24 cellular contexts compared by ENCODE assay signal in the genomic region with DNA sequence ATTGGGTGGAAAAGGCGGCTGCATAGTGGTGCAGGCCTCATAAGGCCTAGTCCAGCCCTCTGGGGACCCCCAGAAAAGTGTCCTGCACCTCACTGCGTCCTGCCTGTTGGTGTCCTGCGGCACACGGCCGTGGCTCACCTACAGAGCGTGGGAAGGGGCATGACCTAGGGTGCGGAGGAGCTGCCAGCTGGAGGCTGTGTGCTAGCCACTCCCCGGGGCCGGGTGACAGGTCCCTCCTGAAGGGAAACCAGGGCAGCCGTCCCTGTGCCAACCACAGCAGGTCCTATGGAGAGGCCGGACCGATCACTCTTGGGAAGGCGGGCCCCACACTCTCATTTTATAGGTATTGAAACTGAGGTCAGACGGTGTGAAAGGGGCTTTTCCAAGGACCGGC.
DNase-seq lines count a peak whose midpoint lies in the region; ATAC-seq, FAIRE-seq and TF ChIP-seq lines count a peak whose summit lies in the region.
"Had no signal": no experiment of that assay in that cellular context is flagged by ENCODE, and none has a peak within 500 bp of the region (broad histone marks: within the 10 kb centered on the region; RNA-seq: fewer than 3 reads in every experiment).

No MANE protein-coding gene starts in this region.

- peak overlapping the region; percentile 31 for H3K27ac Mint-ChIP-seq in activated CD4-positive, alpha-beta T cell treated with anti-CD3 and anti-CD28 coated beads for 36 hours
- H3K27ac Mint-ChIP-seq in CD14-positive monocyte = peak overlapping the region in 4 of 7 donors; percentile 30 to 77 (median 50)
- peak overlapping the region; percentile 41 for H3K27ac Mint-ChIP-seq in astrocyte (ENCODE audit: unreplicated experiment)
- no peak overlapping the region for H3K27ac Mint-ChIP-seq in CD8-positive, alpha-beta memory T cell
- H3K27ac Mint-ChIP-seq: activated CD4-positive, alpha-beta T cell treated with anti-CD3 and anti-CD28 coated beads, Interleukin-2, amount 10 ng/mL, durations not matched to agents 24 days and 14 days; activated naive CD4-positive, alpha-beta T cell treated with anti-CD3 and anti-CD28 coated beads, Interleukin-2, amount 10 ng/mL, durations not matched to agents 7 days and 5 days; T-helper 17 cell had no signal

- intact Hi-C loops in activated CD4-positive, alpha-beta T cell treated with anti-CD3 and anti-CD28 coated beads for 36 hours (cut with DNase I, micrococcal nuclease) = no loop called here
- intact Hi-C loops in CD14-positive monocyte (cut with micrococcal nuclease) = loop anchor here (5.0 to 10.0 kb wide), 2 partner anchors 430 to 448 kb away; no protein-coding TSS in a partner anchor
- intact Hi-C loops in spleen (cut with DNase I; ENCODE audit: low total_unique reads) = no loop called here

- H2AFZ ChIP-seq in astrocyte (ENCODE audit: low read depth, low read length) = no peak overlapping the region

- H3K9me3 ChIP-seq in astrocyte (ENCODE audit: insufficient read depth, low read depth, low read length) (no peaks in the 10 kb centered on the region), spleen (peaks cover 0 to 4% (median 0%) of the 10 kb centered on the region in 8 donors)
- no peaks in the 10 kb centered on the region for H3K9me3 ChIP-seq in CD8-positive, alpha-beta memory T cell (ENCODE audit: low read length)
- H3K9me3 ChIP-seq: esophagus muscularis mucosa, SK-N-SH, upper lobe of left lung had no signal

- no peak for DNase-seq in activated CD4-positive, alpha-beta T cell treated with anti-CD3 and anti-CD28 coated beads for 36 hours
- no peak for DNase-seq in activated CD4-positive, alpha-beta T cell treated with anti-CD3 and anti-CD28 coated beads for 48 hours
- DNase-seq in CD14-positive monocyte (ENCODE audit: low spot score) = no peak
- DNase-seq in astrocyte (ENCODE audit: low read depth) = no peak
- no peak for DNase-seq in spleen
- DNase-seq in CD8-positive, alpha-beta memory T cell = no peak
- DNase-seq: activated CD4-positive, alpha-beta T cell treated with anti-CD3 and anti-CD28 coated beads, Interleukin-2, amount 10 ng/mL, durations not matched to agents 24 days and 14 days; activated naive CD4-positive, alpha-beta T cell treated with anti-CD3 and anti-CD28 coated beads, Interleukin-2, amount 10 ng/mL, durations not matched to agents 7 days and 5 days; activated T-cell treated with anti-CD3 and anti-CD28 coated beads, Interleukin-2, amount 50 U/mL, for 4 hours; aorta; central memory CD4-positive, alpha-beta T cell; foreskin keratinocyte; NCI-H1694 treated with DMSO at 0.1 percent for 48 hours; occipital lobe; SK-N-SH; T-helper 17 cell had no signal

- no peak for FAIRE-seq in astrocyte (lab: Jason Lieb, UNC)
- FAIRE-seq: H54 had no signal

- TF ChIP-seq POLR2A in spleen (IDR thresholded peaks at IDR 0.05) = no peak

- 90 to 94% (median 92%) methylated on average over 12 to 15 of the region's 15 CpGs for WGBS in spleen, 5 donors

- H3K4me1 Mint-ChIP-seq in activated CD4-positive, alpha-beta T cell treated with anti-CD3 and anti-CD28 coated beads for 36 hours = peaks cover 5% of the 10 kb centered on the region
- H3K4me1 Mint-ChIP-seq in CD14-positive monocyte = no peaks in the 10 kb centered on the region
- no peaks in the 10 kb centered on the region for H3K4me1 Mint-ChIP-seq in astrocyte (ENCODE audit: low read depth, unreplicated experiment)
- H3K4me1 Mint-ChIP-seq in CD8-positive, alpha-beta memory T cell = no peaks in the 10 kb centered on the region
- H3K4me1 Mint-ChIP-seq: activated CD4-positive, alpha-beta T cell treated with anti-CD3 and anti-CD28 coated beads, Interleukin-2, amount 10 ng/mL, durations not matched to agents 24 days and 14 days; T-helper 17 cell had no signal

- POLR2A ChIA-PET in activated CD4-positive, alpha-beta T cell treated with anti-CD3 and anti-CD28 coated beads for 36 hours (lab: Charles Lee) = no interaction called here
- POLR2A ChIA-PET in CD8-positive, alpha-beta memory T cell (lab: Charles Lee) = no interaction called here

- no peaks in the 10 kb centered on the region for H3K36me3 Mint-ChIP-seq in activated CD4-positive, alpha-beta T cell treated with anti-CD3 and anti-CD28 coated beads for 36 hours (ENCODE audit: low read depth)
- H3K36me3 Mint-ChIP-seq in CD14-positive monocyte (no peaks in the 10 kb centered on the region), astrocyte (ENCODE audit: low read depth, unreplicated experiment) (peaks cover 2% of the 10 kb centered on the region)
- no peaks in the 10 kb centered on the region for H3K36me3 Mint-ChIP-seq in CD8-positive, alpha-beta memory T cell
- H3K36me3 Mint-ChIP-seq: activated naive CD4-positive, alpha-beta T cell treated with anti-CD3 and anti-CD28 coated beads, Interleukin-2, amount 10 ng/mL, durations not matched to agents 7 days and 5 days had no signal

- H3K27ac ChIP-seq in astrocyte (ENCODE audit: low read depth, low read length) = no peak overlapping the region
- peak overlapping the region in 5 of 8 donors; percentile 55 to 80 (median 69) for H3K27ac ChIP-seq in spleen
- no peak overlapping the region for H3K27ac ChIP-seq in CD8-positive, alpha-beta memory T cell (ENCODE audit: low read depth, low read length)
- H3K27ac ChIP-seq: 22Rv1, foreskin keratinocyte, RWPE1 had no signal

- CTCF ChIA-PET in activated CD4-positive, alpha-beta T cell treated with anti-CD3 and anti-CD28 coated beads for 36 hours (lab: Charles Lee) = interaction anchor here (0.7 kb wide), 1 partner anchor 24 kb away, joined by 5 read pairs; no protein-coding TSS in a partner anchor
- CTCF ChIA-PET in CD8-positive, alpha-beta memory T cell (lab: Charles Lee) = no interaction called here

- no peaks in the 10 kb centered on the region for H4K20me1 ChIP-seq in astrocyte (ENCODE audit: insufficient read depth, low read length)

- H3K9me3 Mint-ChIP-seq in activated CD4-positive, alpha-beta T cell treated with anti-CD3 and anti-CD28 coated beads for 36 hours (ENCODE audit: low read depth) = no peaks in the 10 kb centered on the region
- peaks cover 22 to 47% (median 36%) of the 10 kb centered on the region in 7 donors for H3K9me3 Mint-ChIP-seq in CD14-positive monocyte
- peaks cover 2% of the 10 kb centered on the region for H3K9me3 Mint-ChIP-seq in astrocyte (ENCODE audit: unreplicated experiment)
- no peaks in the 10 kb centered on the region for H3K9me3 Mint-ChIP-seq in CD8-positive, alpha-beta memory T cell
- H3K9me3 Mint-ChIP-seq: activated CD4-positive, alpha-beta T cell treated with anti-CD3 and anti-CD28 coated beads, Interleukin-2, amount 10 ng/mL, durations not matched to agents 24 days and 14 days; activated naive CD4-positive, alpha-beta T cell treated with anti-CD3 and anti-CD28 coated beads, Interleukin-2, amount 10 ng/mL, durations not matched to agents 7 days and 5 days; activated T-cell treated with anti-CD3 and anti-CD28 coated beads, Interleukin-2, amount 50 U/mL, for 4 hours had no signal

- H3K27me3 ChIP-seq in astrocyte (ENCODE audit: insufficient read depth, low read length) = no peaks in the 10 kb centered on the region
- H3K27me3 ChIP-seq in spleen (replicated peaks in 1 of 7) = no peaks in the 10 kb centered on the region
- H3K27me3 ChIP-seq in CD8-positive, alpha-beta memory T cell (ENCODE audit: insufficient read depth, low read length, poor library complexity, severe bottlenecking) = no peaks in the 10 kb centered on the region
- H3K27me3 ChIP-seq: esophagus muscularis mucosa, foreskin keratinocyte, upper lobe of left lung had no signal

- no peaks in the 10 kb centered on the region for H3K27me3 Mint-ChIP-seq in activated CD4-positive, alpha-beta T cell treated with anti-CD3 and anti-CD28 coated beads for 36 hours
- H3K27me3 Mint-ChIP-seq in CD14-positive monocyte (ENCODE audit: low read depth in 3 of 3) (peaks cover 4 to 20% (median 5%) of the 10 kb centered on the region in 3 donors), astrocyte (ENCODE audit: low read depth, unreplicated experiment) (peaks cover 20% of the 10 kb centered on the region)
- H3K27me3 Mint-ChIP-seq in CD8-positive, alpha-beta memory T cell = peaks cover 0 to 2% of the 10 kb centered on the region in 2 donors
- H3K27me3 Mint-ChIP-seq: activated CD4-positive, alpha-beta T cell treated with anti-CD3 and anti-CD28 coated beads, Interleukin-2, amount 10 ng/mL, durations not matched to agents 24 days and 14 days; activated naive CD4-positive, alpha-beta T cell treated with anti-CD3 and anti-CD28 coated beads, Interleukin-2, amount 10 ng/mL, durations not matched to agents 7 days and 5 days; T-helper 17 cell had no signal

- H3K4me2 ChIP-seq in astrocyte (ENCODE audit: low read length) = no peak overlapping the region
- H3K4me2 ChIP-seq: SK-N-SH had no signal

- no peak overlapping the region for H3K4me3 Mint-ChIP-seq in activated CD4-positive, alpha-beta T cell treated with anti-CD3 and anti-CD28 coated beads for 36 hours
- H3K4me3 Mint-ChIP-seq in CD14-positive monocyte (no peak overlapping the region), astrocyte (ENCODE audit: unreplicated experiment) (no peak overlapping the region)
- no peak overlapping the region for H3K4me3 Mint-ChIP-seq in CD8-positive, alpha-beta memory T cell
- H3K4me3 Mint-ChIP-seq: activated CD4-positive, alpha-beta T cell treated with anti-CD3 and anti-CD28 coated beads, Interleukin-2, amount 10 ng/mL, durations not matched to agents 24 days and 14 days; activated naive CD4-positive, alpha-beta T cell treated with anti-CD3 and anti-CD28 coated beads, Interleukin-2, amount 10 ng/mL, durations not matched to agents 7 days and 5 days; activated T-cell treated with anti-CD3 and anti-CD28 coated beads, Interleukin-2, amount 50 U/mL, for 4 hours; T-helper 17 cell had no signal

- no peak overlapping the region for H3K9ac ChIP-seq in astrocyte (ENCODE audit: low read length)
- H3K9ac ChIP-seq: SK-N-SH had no signal

- no peak for ATAC-seq in activated CD4-positive, alpha-beta T cell treated with anti-CD3 and anti-CD28 coated beads for 36 hours
- no peak for ATAC-seq in GM19467 (IDR thresholded peaks at IDR 0.05; ENCODE audit: unreplicated experiment)
- ATAC-seq in GM21723 (IDR thresholded peaks at IDR 0.05; ENCODE audit: unreplicated experiment) = no peak
- ATAC-seq: activated T-cell treated with anti-CD3 and anti-CD28 coated beads, Interleukin-2, amount 50 U/mL, for 4 hours; foreskin keratinocyte; T-helper 17 cell had no signal

- TF ChIP-seq CTCF in CD14-positive monocyte (IDR thresholded peaks at IDR 0.05) = no peak
- TF ChIP-seq CTCF in astrocyte (IDR thresholded peaks at IDR 0.05; ENCODE audit: insufficient read depth, low read depth, low read length) = no peak
- no peak for TF ChIP-seq CTCF in spleen (IDR thresholded peaks at IDR 0.05 in 8 of 11, conservative IDR thresholded peaks at IDR 0.05 in 3 of 11)

- peaks cover 20% of the 10 kb centered on the region for H3K4me1 ChIP-seq in astrocyte (ENCODE audit: insufficient read depth, low read length)
- peaks cover 10 to 20% (median 15%) of the 10 kb centered on the region in 6 donors for H3K4me1 ChIP-seq in spleen
- H3K4me1 ChIP-seq in CD8-positive, alpha-beta memory T cell (ENCODE audit: insufficient read depth, low read length) = peaks cover 15% of the 10 kb centered on the region
- H3K4me1 ChIP-seq: foreskin keratinocyte had no signal

- H3K36me3 ChIP-seq in astrocyte (ENCODE audit: insufficient read depth, low read length) (no peaks in the 10 kb centered on the region), spleen (no peaks in the 10 kb centered on the region)
- no peaks in the 10 kb centered on the region for H3K36me3 ChIP-seq in CD8-positive, alpha-beta memory T cell (ENCODE audit: insufficient read depth, low read length)
- H3K36me3 ChIP-seq: esophagus muscularis mucosa, upper lobe of left lung had no signal

- H3K79me2 ChIP-seq in astrocyte (ENCODE audit: insufficient read depth, low read length) = no peaks in the 10 kb centered on the region

- H3K4me3 ChIP-seq in astrocyte (ENCODE audit: insufficient read depth, low read depth, low read length) (no peak overlapping the region), spleen (no peak overlapping the region)
- H3K4me3 ChIP-seq in CD8-positive, alpha-beta memory T cell (ENCODE audit: low read length) = no peak overlapping the region
- H3K4me3 ChIP-seq: esophagus muscularis mucosa, skin epidermis, upper lobe of left lung had no signal

Comparison
In these comparisons a context has a peak if more than half of its experiments do, and no peak if none do; other contexts are left out.
1. H3K27ac Mint-ChIP-seq: peak in activated CD4-positive, alpha-beta T cell treated with anti-CD3 and anti-CD28 coated beads for 36 hours (single experiment), CD14-positive monocyte (4 of 7) and astrocyte (single experiment); none in CD8-positive, alpha-beta memory T cell (0 of 8).
2. H3K27ac ChIP-seq: peak in spleen (5 of 8); none in astrocyte (single experiment) and CD8-positive, alpha-beta memory T cell (single experiment).
3. intact Hi-C loops: an anchor here in CD14-positive monocyte (5.0 to 10.0 kb wide); none called in activated CD4-positive, alpha-beta T cell treated with anti-CD3 and anti-CD28 coated beads for 36 hours and spleen.